Comparison of ENCODE assay signal across 4 cellular contexts in genomic region chr17:63833741-63834373, GRCh38.
TF ChIP-seq lines count a peak whose summit lies in the region.

No MANE protein-coding gene starts in this region.

TF ChIP-seq in SK-N-SH, 30 proteins besides CTCF, POLR2A, EP300 and RAD21:
- TF ChIP-seq POLR2AphosphoS5 (IDR thresholded peaks at IDR 0.05; ENCODE audit: low read depth, low read length) (peak; percentile 64), TAF1 (IDR thresholded peaks at IDR 0.05; ENCODE audit: borderline replicate concordance, low read depth, low read length) (no peak), TEAD4 (IDR thresholded peaks at IDR 0.05; ENCODE audit: borderline replicate concordance, insufficient read depth) (no peak), RXRA (IDR thresholded peaks at IDR 0.05; ENCODE audit: borderline replicate concordance, low read depth) (no peak)
- TF ChIP-seq, protein P1, sequence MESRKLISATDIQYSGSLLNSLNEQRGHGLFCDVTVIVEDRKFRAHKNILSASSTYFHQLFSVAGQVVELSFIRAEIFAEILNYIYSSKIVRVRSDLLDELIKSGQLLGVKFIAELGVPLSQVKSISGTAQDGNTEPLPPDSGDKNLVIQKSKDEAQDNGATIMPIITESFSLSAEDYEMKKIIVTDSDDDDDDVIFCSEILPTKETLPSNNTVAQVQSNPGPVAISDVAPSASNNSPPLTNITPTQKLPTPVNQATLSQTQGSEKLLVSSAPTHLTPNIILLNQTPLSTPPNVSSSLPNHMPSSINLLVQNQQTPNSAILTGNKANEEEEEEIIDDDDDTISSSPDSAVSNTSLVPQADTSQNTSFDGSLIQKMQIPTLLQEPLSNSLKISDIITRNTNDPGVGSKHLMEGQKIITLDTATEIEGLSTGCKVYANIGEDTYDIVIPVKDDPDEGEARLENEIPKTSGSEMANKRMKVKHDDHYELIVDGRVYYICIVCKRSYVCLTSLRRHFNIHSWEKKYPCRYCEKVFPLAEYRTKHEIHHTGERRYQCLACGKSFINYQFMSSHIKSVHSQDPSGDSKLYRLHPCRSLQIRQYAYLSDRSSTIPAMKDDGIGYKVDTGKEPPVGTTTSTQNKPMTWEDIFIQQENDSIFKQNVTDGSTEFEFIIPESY (IDR thresholded peaks at IDR 0.05; ENCODE audit: borderline replicate concordance, low read depth) = no peak
- TF ChIP-seq, protein P2, sequence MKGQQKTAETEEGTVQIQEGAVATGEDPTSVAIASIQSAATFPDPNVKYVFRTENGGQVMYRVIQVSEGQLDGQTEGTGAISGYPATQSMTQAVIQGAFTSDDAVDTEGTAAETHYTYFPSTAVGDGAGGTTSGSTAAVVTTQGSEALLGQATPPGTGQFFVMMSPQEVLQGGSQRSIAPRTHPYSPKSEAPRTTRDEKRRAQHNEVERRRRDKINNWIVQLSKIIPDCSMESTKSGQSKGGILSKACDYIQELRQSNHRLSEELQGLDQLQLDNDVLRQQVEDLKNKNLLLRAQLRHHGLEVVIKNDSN (IDR thresholded peaks at IDR 0.05; ENCODE audit: borderline replicate concordance, low read depth) = no peak

TF ChIP-seq in SK-N-SH treated with all-trans-retinoic acid at 6 μM for 48 hours, 23 proteins besides CTCF, POLR2A, EP300 and RAD21:
- no peak for TF ChIP-seq CREB5 (CRISPR knock-in tag; IDR thresholded peaks at IDR 0.05; ENCODE audit: low read depth)
- no peak for TF ChIP-seq POU6F1 (CRISPR knock-in tag; IDR thresholded peaks at IDR 0.05; ENCODE audit: borderline replicate concordance, low read depth)
- no peak for TF ChIP-seq TCF4 (CRISPR knock-in tag; IDR thresholded peaks at IDR 0.05; ENCODE audit: borderline replicate concordance)
- no peak for TF ChIP-seq ZNF70 (CRISPR knock-in tag; IDR thresholded peaks at IDR 0.05)
- no peak for TF ChIP-seq RARB (CRISPR knock-in tag; IDR thresholded peaks at IDR 0.05)
- TF ChIP-seq PPARA (CRISPR knock-in tag; IDR thresholded peaks at IDR 0.05; ENCODE audit: borderline replicate concordance) = no peak
- no peak for TF ChIP-seq ZFP3 (CRISPR knock-in tag; IDR thresholded peaks at IDR 0.05)
- no peak for TF ChIP-seq GLIS3 (CRISPR knock-in tag; IDR thresholded peaks at IDR 0.05)
- no peak for TF ChIP-seq ZNF8 (CRISPR knock-in tag; IDR thresholded peaks at IDR 0.05)
- TF ChIP-seq OSR1 (CRISPR knock-in tag; IDR thresholded peaks at IDR 0.05) = no peak

TF ChIP-seq in HEK293, 187 proteins besides CTCF, POLR2A, EP300 and RAD21:
- no peak for TF ChIP-seq ZBTB44 (tag by site-specific recombination; IDR thresholded peaks at IDR 0.05)
- TF ChIP-seq ZNF341 (tag by site-specific recombination; IDR thresholded peaks at IDR 0.05; ENCODE audit: low read depth) = peak; percentile 93
- TF ChIP-seq ZNF521 (tag by site-specific recombination; IDR thresholded peaks at IDR 0.05) = no peak
- TF ChIP-seq ZNF112 (tag by site-specific recombination; IDR thresholded peaks at IDR 0.05) = no peak
- peak; percentile 42; the same call in 1 of the 2 replicates for TF ChIP-seq ZNF600 (tag by site-specific recombination; IDR thresholded peaks at IDR 0.05)
- TF ChIP-seq ZNF37A (tag by site-specific recombination; IDR thresholded peaks at IDR 0.05) = no peak

TF ChIP-seq in GM12878, 131 proteins besides CTCF, POLR2A, EP300 and RAD21:
- no peak for TF ChIP-seq REST (IDR thresholded peaks at IDR 0.05; ENCODE audit: low read depth, low read length)
- no peak for TF ChIP-seq SPI1 (IDR thresholded peaks at IDR 0.05; ENCODE audit: borderline replicate concordance, insufficient read depth, low read depth, low read length)
- TF ChIP-seq, protein P3, sequence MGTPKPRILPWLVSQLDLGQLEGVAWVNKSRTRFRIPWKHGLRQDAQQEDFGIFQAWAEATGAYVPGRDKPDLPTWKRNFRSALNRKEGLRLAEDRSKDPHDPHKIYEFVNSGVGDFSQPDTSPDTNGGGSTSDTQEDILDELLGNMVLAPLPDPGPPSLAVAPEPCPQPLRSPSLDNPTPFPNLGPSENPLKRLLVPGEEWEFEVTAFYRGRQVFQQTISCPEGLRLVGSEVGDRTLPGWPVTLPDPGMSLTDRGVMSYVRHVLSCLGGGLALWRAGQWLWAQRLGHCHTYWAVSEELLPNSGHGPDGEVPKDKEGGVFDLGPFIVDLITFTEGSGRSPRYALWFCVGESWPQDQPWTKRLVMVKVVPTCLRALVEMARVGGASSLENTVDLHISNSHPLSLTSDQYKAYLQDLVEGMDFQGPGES (IDR thresholded peaks at IDR 0.05) = no peak
- TF ChIP-seq TBL1XR1 (IDR thresholded peaks at IDR 0.05; ENCODE audit: low read depth, low read length) = no peak
- TF ChIP-seq, protein P2 (IDR thresholded peaks at IDR 0.05; ENCODE audit: borderline replicate concordance, extremely low read length, insufficient read depth, low read depth, low read length) = no peak
- TF ChIP-seq PBX3 (IDR thresholded peaks at IDR 0.05; ENCODE audit: insufficient replicate concordance, low read depth, low read length) = no peak
- no peak for TF ChIP-seq SIX5 (IDR thresholded peaks at IDR 0.05; ENCODE audit: low read depth, low read length, severe bottlenecking)
- no peak for TF ChIP-seq SRF (IDR thresholded peaks at IDR 0.05; ENCODE audit: low read depth in 2 of 2, low read length in 2 of 2)
- TF ChIP-seq, protein P4, sequence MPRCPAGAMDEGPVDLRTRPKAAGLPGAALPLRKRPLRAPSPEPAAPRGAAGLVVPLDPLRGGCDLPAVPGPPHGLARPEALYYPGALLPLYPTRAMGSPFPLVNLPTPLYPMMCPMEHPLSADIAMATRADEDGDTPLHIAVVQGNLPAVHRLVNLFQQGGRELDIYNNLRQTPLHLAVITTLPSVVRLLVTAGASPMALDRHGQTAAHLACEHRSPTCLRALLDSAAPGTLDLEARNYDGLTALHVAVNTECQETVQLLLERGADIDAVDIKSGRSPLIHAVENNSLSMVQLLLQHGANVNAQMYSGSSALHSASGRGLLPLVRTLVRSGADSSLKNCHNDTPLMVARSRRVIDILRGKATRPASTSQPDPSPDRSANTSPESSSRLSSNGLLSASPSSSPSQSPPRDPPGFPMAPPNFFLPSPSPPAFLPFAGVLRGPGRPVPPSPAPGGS (IDR thresholded peaks at IDR 0.05; ENCODE audit: borderline replicate concordance, insufficient read depth, low read depth, low read length, poor library complexity, severe bottlenecking) = no peak
- TF ChIP-seq ZNF217 (IDR thresholded peaks at IDR 0.05) = no peak
- TF ChIP-seq ATF7 (IDR thresholded peaks at IDR 0.05; ENCODE audit: low read depth) = no peak
- no peak for TF ChIP-seq SUZ12 (IDR thresholded peaks at IDR 0.05; ENCODE audit: unreplicated experiment)
- no peak for TF ChIP-seq HDGF (IDR thresholded peaks at IDR 0.05)
- TF ChIP-seq SMAD5 (IDR thresholded peaks at IDR 0.05; ENCODE audit: low read depth) = no peak
- TF ChIP-seq PAX8 (IDR thresholded peaks at IDR 0.05) = no peak
- TF ChIP-seq MYC (IDR thresholded peaks at IDR 0.05; ENCODE audit: insufficient read depth, insufficient read length, insufficient replicate concordance, low read length, severe bottlenecking) = no peak
